ENCODE assay signal across 14 cellular contexts in the genomic region with DNA sequence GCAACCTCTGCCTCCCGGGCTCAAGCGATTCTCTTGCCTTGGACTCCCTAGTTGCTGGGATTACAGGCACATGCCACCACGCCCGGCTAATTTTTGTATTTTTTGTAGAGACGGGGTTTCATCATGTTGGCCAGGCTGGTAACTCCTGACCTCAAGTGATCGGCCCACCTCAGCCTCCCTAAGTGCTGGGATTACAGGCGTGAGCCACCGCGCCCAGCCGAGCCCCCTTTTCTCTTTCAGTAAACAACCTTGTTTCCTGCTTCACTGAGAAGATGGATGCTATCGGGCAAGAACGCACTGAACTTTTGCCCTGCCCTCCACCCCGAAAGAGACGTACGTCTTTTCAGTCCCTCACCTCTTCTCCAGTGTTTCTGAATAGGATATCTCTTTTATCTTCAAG. TPM values are rescaled to one million over a fixed set of nuclear protein-coding genes. Genes with fewer than 3 reads are reported as not detected.
"Had no signal": no experiment of that assay in that cellular context is flagged by ENCODE, and none has a peak within 500 bp of the region (broad histone marks: within the 10 kb centered on the region; RNA-seq: fewer than 3 reads in every experiment).

No MANE protein-coding gene starts in this region.

RNA-seq across cellular contexts. Expression of a gene that starts 59.6 kb away (rescaled TPM):
- total RNA-seq: hepatocyte, kidney epithelial cell, left cardiac atrium, left lung, left ventricle myocardium inferior, left ventricle myocardium superior, liver, lower lobe of right lung, mammary epithelial cell, mesenteric fat pad, mesothelial cell of epicardium, mononuclear cell, mucosa of gallbladder, myocyte had no signal
